ENCODE assay signal across 8 cellular contexts in genomic region chr13:48000559-48001126, GRCh38. TPM values are rescaled to one million over a fixed set of nuclear protein-coding genes. Genes with fewer than 3 reads are reported as not detected.
DNase-seq lines count a peak whose midpoint lies in the region; ATAC-seq and TF ChIP-seq lines count a peak whose summit lies in the region.

No MANE protein-coding gene starts in this region.

- ATAC-seq in GM18511 (IDR thresholded peaks at IDR 0.05; ENCODE audit: unreplicated experiment) (peak; percentile 54), HG02973 (IDR thresholded peaks at IDR 0.05; ENCODE audit: unreplicated experiment) (peak; percentile 31)
- peak; percentile 47 to 58 for ATAC-seq in naive thymus-derived CD8-positive, alpha-beta T cell

- H3K27ac ChIP-seq in AG04450 (ENCODE audit: low read depth, low read length) (peak overlapping the region; percentile 31), SK-N-MC (0 out of 2 replicates have a peak overlapping the region, but pooled peaks have one; percentile 26), esophagus (ENCODE audit: low read depth in 2 of 2, low read length in 1 of 2) (peak overlapping the region; percentile 69 to 86)

- H3K4me3 ChIP-seq in AG04450 (ENCODE audit: low read depth, low read length) (peak overlapping the region; percentile 100), SK-N-MC (peak overlapping the region; percentile 99), esophagus (ENCODE audit: low read depth in 1 of 2, low read length in 2 of 2) (peak overlapping the region; percentile 90 to 97)

- POLR2A ChIA-PET in AG04450 (lab: Yijun Ruan, JAX) = interaction anchor here (0.9 to 1.0 kb wide), 2 partner anchors 37 to 71 kb away, joined by 3 to 5 read pairs; partner anchors contain the start of gene NUDT15
- POLR2A ChIA-PET in naive thymus-derived CD8-positive, alpha-beta T cell (lab: Charles Lee) = interaction anchor here (2.5 kb wide), 1 partner anchor 37 kb away, joined by 7 read pairs; the partner anchor contains the start of gene NUDT15

- H3K9ac ChIP-seq in SK-N-MC (ENCODE audit: insufficient read length) = peak overlapping the region; percentile 96

- H3K36me3 ChIP-seq in SK-N-MC (ENCODE audit: insufficient read depth, low read length) (peaks cover 16% of the 10 kb centered on the region), esophagus (ENCODE audit: control insufficient read depth in 2 of 2, insufficient read depth in 2 of 2, low read length in 1 of 2) (no peaks in the 10 kb centered on the region)

- WGBS in esophagus, 2 donors = 0% methylated on average over 25 of the region's 25 CpGs

- peaks cover 0 to 20% (median 0%) of the 10 kb centered on the region in 3 donors for H3K36me3 Mint-ChIP-seq in naive thymus-derived CD8-positive, alpha-beta T cell

- no peak for TF ChIP-seq CTCF in AG04450 (IDR thresholded peaks at IDR 0.05; ENCODE audit: low read depth, low read length)

- H3K4me1 ChIP-seq in esophagus (ENCODE audit: control insufficient read depth in 2 of 2, insufficient read depth in 2 of 2, low read length in 1 of 2) = no peaks in the 10 kb centered on the region

- H3K27me3 ChIP-seq in AG04450 (ENCODE audit: control insufficient read depth, insufficient read depth, low read length) = no peaks in the 10 kb centered on the region
- H3K27me3 ChIP-seq in esophagus (ENCODE audit: control insufficient read depth in 1 of 2, insufficient read depth in 2 of 2, low read length in 2 of 2) = no peaks in the 10 kb centered on the region

- CTCF ChIA-PET in AG04450 (lab: Charles Lee) = interaction anchor here (0.9 kb wide), 1 partner anchor 37 kb away, joined by 4 read pairs; the partner anchor contains the start of gene NUDT15

- H3K27me3 Mint-ChIP-seq in naive thymus-derived CD8-positive, alpha-beta T cell = no peaks in the 10 kb centered on the region

- H3K9me3 ChIP-seq in AG04450 (ENCODE audit: control insufficient read depth, insufficient read depth, low read length) = peaks cover 3% of the 10 kb centered on the region; the same call in 1 of the 2 replicates
- H3K9me3 ChIP-seq in SK-N-MC (ENCODE audit: low read depth, low read length) = no peaks in the 10 kb centered on the region
- no peaks in the 10 kb centered on the region for H3K9me3 ChIP-seq in esophagus (ENCODE audit: control insufficient read depth in 2 of 2, insufficient read depth in 1 of 2, low read depth in 1 of 2, low read length in 1 of 2)

- H3K9me3 Mint-ChIP-seq in naive thymus-derived CD8-positive, alpha-beta T cell = no peaks in the 10 kb centered on the region

- H3K27ac Mint-ChIP-seq in naive thymus-derived CD8-positive, alpha-beta T cell = peak overlapping the region; percentile 77 to 95 (median 92)

- peaks cover 14 to 48% (median 38%) of the 10 kb centered on the region in 4 donors for H3K4me1 Mint-ChIP-seq in naive thymus-derived CD8-positive, alpha-beta T cell

- H3K4me3 Mint-ChIP-seq in naive thymus-derived CD8-positive, alpha-beta T cell = peak overlapping the region; percentile 89 to 98 (median 96)

- DNase-seq in AG04450 (ENCODE audit: low read depth, low spot score) (no peak), SK-N-MC (ENCODE audit: low read depth, low spot score) (no peak), NCI-H128 (lab: John Stamatoyannopoulos, UW; ENCODE audit: unreplicated experiment) (no peak), UCSD-AML1 (lab: John Stamatoyannopoulos, UW; ENCODE audit: unreplicated experiment) (no peak)
- DNase-seq in naive thymus-derived CD8-positive, alpha-beta T cell = peak in 3 of 10 donors; percentile 1 to 20 (median 9)

RNA-seq across cellular contexts. Expression of gene SUCLA2, which starts 0.4 kb away (rescaled TPM):
- polyA plus RNA-seq in AG04450 (2011; rRNA removed) = 50.7 and 63.5 TPM in 2 replicates
- 12.0 and 24.4 TPM in 2 replicates for polyA minus RNA-seq in AG04450 (2011; rRNA and poly(A)+ RNA removed)
- polyA plus RNA-seq in esophagus = 10 to 100 TPM; 18.4 to 32.8 TPM
- 10 to 100 TPM; 28.6 to 33.4 TPM for total RNA-seq in naive thymus-derived CD8-positive, alpha-beta T cell
- 10 to 100 TPM; 14.5 to 32.4 (median 31.8) TPM for polyA plus RNA-seq in naive thymus-derived CD8-positive, alpha-beta T cell

RNA-seq across cellular contexts. Expression of gene NUDT15, which starts 36.9 kb away (rescaled TPM):
- polyA plus RNA-seq in AG04450 (2011; rRNA removed) (13.9 and 17.1 TPM in 2 replicates), esophagus (10 to 100 TPM; 16.8 to 16.9 TPM)
- polyA minus RNA-seq in AG04450 (2011; rRNA and poly(A)+ RNA removed) = 2.5 and 4.0 TPM in 2 replicates
- total RNA-seq in naive thymus-derived CD8-positive, alpha-beta T cell = 1 to 10 TPM; 4.9 to 5.6 TPM
- polyA plus RNA-seq in naive thymus-derived CD8-positive, alpha-beta T cell = 1 to 10 TPM; 7.0 to 8.5 (median 7.3) TPM

Comparison
In these comparisons a context has a peak if more than half of its experiments do, and no peak if none do; other contexts are left out.
1. H3K27ac ChIP-seq: peak in every context shown above with its lines; median percentile 78 in esophagus; 31 in AG04450; 26 in SK-N-MC.